Comparison of ENCODE assay signal across 8 cellular contexts in the genomic region with DNA sequence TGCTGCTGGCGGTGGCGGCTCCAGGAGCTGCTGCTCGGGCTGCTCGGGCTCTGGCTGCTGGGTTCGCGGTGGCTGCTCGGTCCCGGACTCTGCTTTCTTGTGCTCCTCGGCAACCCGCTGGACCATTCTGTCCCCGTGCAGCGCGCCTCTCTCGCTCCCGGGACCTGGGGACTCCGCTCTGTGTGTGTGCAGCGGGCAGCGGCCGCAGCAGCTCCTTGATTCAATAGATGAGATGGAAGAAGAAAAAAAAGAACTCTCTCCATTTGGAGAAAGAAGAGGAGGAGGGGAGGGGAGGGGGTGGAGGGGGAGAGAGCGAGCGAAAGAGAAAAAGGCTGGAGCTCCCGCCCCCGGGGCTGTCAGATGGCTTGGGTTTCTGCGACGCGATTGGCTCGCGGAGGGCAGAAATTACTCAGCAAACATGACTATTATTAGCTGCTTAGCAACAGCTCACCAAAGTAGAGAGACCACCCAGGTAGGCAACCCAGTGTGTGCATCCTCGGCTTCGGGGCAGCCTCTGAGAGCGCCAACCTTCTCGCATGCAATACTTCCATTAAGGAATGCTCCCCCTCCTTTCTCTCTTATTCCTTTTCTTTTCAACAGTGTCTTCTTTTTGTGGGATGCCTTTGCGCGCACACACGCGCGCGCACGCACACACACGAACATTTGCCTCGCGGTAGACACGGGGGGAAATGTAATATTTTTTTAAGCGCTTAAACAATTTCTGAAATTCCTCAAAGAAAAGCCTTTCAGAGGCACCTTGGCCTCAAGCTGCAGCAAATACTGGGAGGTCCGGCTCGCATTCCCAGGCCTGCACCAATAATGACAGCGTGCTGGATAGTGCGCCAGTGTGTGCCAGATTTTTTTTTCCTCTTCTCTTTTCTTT. TPM values are rescaled to one million over a fixed set of nuclear protein-coding genes. Genes with fewer than 3 reads are reported as not detected.
DNase-seq lines count a peak whose midpoint lies in the region; ATAC-seq and FAIRE-seq lines count a peak whose summit lies in the region.

No MANE protein-coding gene starts in this region.

- ATAC-seq in GM18520 (IDR thresholded peaks at IDR 0.05; ENCODE audit: unreplicated experiment), result peak; percentile 28
- ATAC-seq in HG03196 (IDR thresholded peaks at IDR 0.05; ENCODE audit: unreplicated experiment), result peak; percentile 31
- ATAC-seq in left lobe of liver, result peak; percentile 46

- FAIRE-seq in A204.1 (lab: Jason Lieb, UNC), result peak; percentile 56

- DNase-seq in NCI-H446 (lab: John Stamatoyannopoulos, UW) (peak; percentile 33 to 89), dermis microvascular lymphatic vessel endothelial cell (ENCODE audit: low read depth in 2 of 2) (peak; percentile 82 to 92), left lobe of liver (ENCODE audit: low spot score) (peak; percentile 85)
- peak; percentile 59 for DNase-seq in activated CD4-positive, alpha-beta T cell treated with anti-CD3 and anti-CD28 coated beads, Interleukin-2, amount 50 U/mL, for 1 hour
- peak; percentile 62 to 72 for DNase-seq in stimulated activated CD4-positive, alpha-beta T cell treated with anti-CD3 and anti-CD28 coated beads, Interleukin-2, amount 100 ng/mL, for 24 hours

RNA-seq across cellular contexts. Expression of a gene that starts 7.6 kb away (rescaled TPM):
- 2.6 and 3.3 TPM in 2 replicates for total RNA-seq in dermis microvascular lymphatic vessel endothelial cell
- total RNA-seq in left lobe of liver, result 7.0 TPM

Comparison
In these comparisons a context has a peak if more than half of its experiments do, and no peak if none do; other contexts are left out.
1. Peak in every context shown above with its lines: DNase-seq and ATAC-seq.